ENCODE assay signal across 8 cellular contexts in genomic region chr2:173962036-173962435, GRCh38. TPM values are rescaled to one million over a fixed set of nuclear protein-coding genes. Genes with fewer than 3 reads are reported as not detected.
DNase-seq lines count a peak whose midpoint lies in the region; ATAC-seq, FAIRE-seq and TF ChIP-seq lines count a peak whose summit lies in the region.

No MANE protein-coding gene starts in this region.

- H3K9me3 ChIP-seq in cardiac muscle cell (ENCODE audit: low read depth), result no peaks in the 10 kb centered on the region
- no peaks in the 10 kb centered on the region for H3K9me3 ChIP-seq in iPS-18a (ENCODE audit: control insufficient read depth, low read depth, low read length)
- H3K9me3 ChIP-seq in upper lobe of right lung, result no peaks in the 10 kb centered on the region
- H3K9me3 ChIP-seq in kidney (ENCODE audit: control insufficient read depth in 1 of 2, low read length in 2 of 2), result no peaks in the 10 kb centered on the region

- peaks cover 21% of the 10 kb centered on the region for H3K4me1 ChIP-seq in cardiac muscle cell (ENCODE audit: low read depth)
- peaks cover 16% of the 10 kb centered on the region for H3K4me1 ChIP-seq in iPS-18a (ENCODE audit: control insufficient read depth, low read depth, low read length)
- H3K4me1 ChIP-seq in upper lobe of right lung, result peaks cover 54% of the 10 kb centered on the region
- peaks cover 6 to 16% of the 10 kb centered on the region in 2 donors for H3K4me1 ChIP-seq in kidney (ENCODE audit: control insufficient read depth in 1 of 2, insufficient read depth in 1 of 2, low read depth in 1 of 2, low read length in 2 of 2)

- H3K9ac ChIP-seq in iPS-18a (ENCODE audit: low read length), result peak overlapping the region; percentile 87
- peak overlapping the region in 1 of 2 donors; percentile 83 for H3K9ac ChIP-seq in kidney (ENCODE audit: low read length in 2 of 2)

- H3K27ac ChIP-seq in cardiac muscle cell (peak overlapping the region; percentile 98), iPS-18a (ENCODE audit: low read length) (no peak overlapping the region), upper lobe of right lung (peak overlapping the region; percentile 100), kidney (ENCODE audit: low read depth in 2 of 2, low read length in 2 of 2) (no peak overlapping the region)

- TF ChIP-seq CTCF in cardiac muscle cell (IDR thresholded peaks at IDR 0.05; ENCODE audit: low read depth, low read length), result no peak
- TF ChIP-seq CTCF in WI38 (IDR thresholded peaks at IDR 0.05; ENCODE audit: low read depth, low read length), result no peak
- TF ChIP-seq CTCF in upper lobe of right lung (IDR thresholded peaks at IDR 0.05), result no peak
- no peak for TF ChIP-seq CTCF in kidney (IDR thresholded peaks at IDR 0.05; ENCODE audit: borderline replicate concordance, extremely low read depth, insufficient read depth)

- FAIRE-seq in kidney (lab: Jason Lieb, UNC) (no peak), HTR-8/SVneo (lab: Jason Lieb, UNC) (no peak)

- peak overlapping the region; percentile 88 for H3K4me3 ChIP-seq in cardiac muscle cell
- peak overlapping the region; percentile 67 for H3K4me3 ChIP-seq in WI38 (ENCODE audit: low read depth, low read length)
- H3K4me3 ChIP-seq in iPS-18a (ENCODE audit: low read length), result peak overlapping the region; percentile 89
- H3K4me3 ChIP-seq in upper lobe of right lung, result peak overlapping the region; percentile 96
- peak overlapping the region in 1 of 2 donors; percentile 83 for H3K4me3 ChIP-seq in kidney (ENCODE audit: low read length in 2 of 2)

- ATAC-seq in left ventricle myocardium superior, result no peak
- no peak for ATAC-seq in upper lobe of right lung

- H3K27me3 ChIP-seq in cardiac muscle cell, result no peaks in the 10 kb centered on the region
- H3K27me3 ChIP-seq in iPS-18a (ENCODE audit: control insufficient read depth, insufficient read depth, low read length), result no peaks in the 10 kb centered on the region
- H3K27me3 ChIP-seq in upper lobe of right lung, result no peaks in the 10 kb centered on the region

- H3K36me3 ChIP-seq in cardiac muscle cell, result no peaks in the 10 kb centered on the region
- H3K36me3 ChIP-seq in iPS-18a (ENCODE audit: control insufficient read depth, low read depth, low read length), result no peaks in the 10 kb centered on the region
- no peaks in the 10 kb centered on the region for H3K36me3 ChIP-seq in upper lobe of right lung
- H3K36me3 ChIP-seq in kidney (ENCODE audit: control insufficient read depth in 1 of 2, insufficient read depth in 2 of 2, low read length in 2 of 2), result no peaks in the 10 kb centered on the region

- DNase-seq in cardiac muscle cell (ENCODE audit: low read depth in 1 of 2, low spot score in 1 of 2) (no peak), left ventricle myocardium superior (no peak), upper lobe of right lung (no peak), middle frontal gyrus (ENCODE audit: extremely low spot score, low spot score) (no peak), kidney (no peak), HTR-8/SVneo (ENCODE audit: insufficient read length, low spot score) (no peak)

- intact Hi-C loops in left ventricle myocardium superior (cut with micrococcal nuclease), result no loop called here
- intact Hi-C loops in upper lobe of right lung (cut with DNase I), result no loop called here
- intact Hi-C loops in kidney (cut with DNase I), result no loop called here

RNA-seq across cellular contexts. Expression of gene SP3, which starts 3.1 kb away (rescaled TPM):
- 115 and 164 TPM in 2 replicates for total RNA-seq in cardiac muscle cell
- polyA plus RNA-seq in cardiac muscle cell, result 36.0 and 54.6 TPM in 2 replicates
- total RNA-seq in left ventricle myocardium superior, result 36.7 TPM
- 77.4 TPM for total RNA-seq in upper lobe of right lung
- total RNA-seq in kidney, result 86.2 TPM
- 14.5 TPM for polyA plus RNA-seq in kidney (ENCODE audit: insufficient read depth, low read depth, low replicate concordance)

Comparison
In these comparisons a context has a peak if more than half of its experiments do, and no peak if none do; other contexts are left out.
1. H3K27ac ChIP-seq: peak in cardiac muscle cell (single experiment) and upper lobe of right lung (single experiment); none in iPS-18a (single experiment) and kidney (0 of 2).